ENCODE assay signal across 18 cellular contexts in the genomic region with DNA sequence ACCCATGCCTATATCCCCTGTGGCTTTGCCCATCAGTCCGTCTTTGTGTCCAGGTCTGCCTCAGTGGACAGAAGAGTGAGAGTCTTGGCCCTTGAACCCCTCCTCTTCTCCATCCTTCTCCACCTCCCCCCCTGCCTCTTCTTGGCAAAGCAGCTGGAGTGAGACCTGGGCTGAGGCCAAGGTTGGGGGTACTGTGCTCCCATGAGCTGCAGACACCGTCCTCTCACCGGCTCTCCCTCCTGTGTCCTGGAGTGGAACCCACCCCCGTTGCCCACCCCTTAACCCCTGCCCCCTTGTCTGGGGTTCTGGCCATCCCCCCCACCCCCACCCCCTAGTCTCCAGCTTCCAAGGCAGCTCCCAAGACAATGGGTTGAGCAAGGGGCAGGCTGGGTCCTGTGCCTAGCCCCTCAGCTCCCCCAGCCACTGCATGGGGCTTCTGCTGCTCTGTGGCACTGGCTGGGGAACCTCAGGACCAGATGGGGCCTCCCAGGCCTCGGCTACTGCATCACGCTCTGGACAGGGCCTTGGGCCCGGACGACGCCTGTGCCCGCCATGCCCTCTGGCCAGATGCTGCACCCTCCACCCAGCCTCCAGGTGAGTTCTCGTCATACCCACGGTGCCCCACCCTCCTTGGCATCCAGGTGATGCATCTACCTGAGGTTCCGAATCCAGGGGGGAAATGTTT. TPM values are rescaled to one million over a fixed set of nuclear protein-coding genes. Genes with fewer than 3 reads are reported as not detected.
"Had no signal": no experiment of that assay in that cellular context is flagged by ENCODE, and none has a peak within 500 bp of the region (broad histone marks: within the 10 kb centered on the region; RNA-seq: fewer than 3 reads in every experiment).

No MANE protein-coding gene starts in this region.

- H3K36me3 ChIP-seq: breast epithelium, gastrocnemius medialis, neural progenitor cell, pancreas, thyroid gland had no signal

- H3K9me3 ChIP-seq: breast epithelium, gastrocnemius medialis, pancreas, thyroid gland had no signal

- H3K4me1 Mint-ChIP-seq: activated B cell treated with CpG ODN at 0.5 μM for 24 hours; activated naive CD4-positive, alpha-beta T cell treated with anti-CD3 and anti-CD28 coated beads, Interleukin-2, amount 10 ng/mL, durations not matched to agents 7 days and 5 days; stimulated activated naive B cell treated with anti-CD40 and anti-IgM and Interleukin-4, amounts not matched to agents 10 μg/mL and 1 μg/mL and 100 μg/mL, for 72 hours had no signal

- H3K27ac Mint-ChIP-seq: activated B cell treated with CpG ODN at 0.5 μM for 24 hours; activated CD4-positive, alpha-beta memory T cell treated with anti-CD3 and anti-CD28 coated beads for 36 hours; activated naive CD4-positive, alpha-beta T cell treated with anti-CD3 and anti-CD28 coated beads, Interleukin-2, amount 10 ng/mL, durations not matched to agents 7 days and 5 days; activated T-cell treated with anti-CD3 and anti-CD28 coated beads, Interleukin-2, amount 50 U/mL, for 24 hours; activated T-helper 2 cell treated with anti-CD3 and anti-CD28 coated beads, Interferon-gamma antibody, Interleukin-2, Interleukin-4, amounts not matched to agents 10 μg/mL and 5 μg/mL and 100 μg/mL, durations not matched to agents 14 hours and 24 hours and 36 hours; neural progenitor cell; stimulated activated naive B cell treated with anti-CD40 and anti-IgM and Interleukin-4, amounts not matched to agents 10 μg/mL and 1 μg/mL and 100 μg/mL, for 72 hours; T-cell had no signal

- ATAC-seq: gastrocnemius medialis; pancreas; SK-N-SH treated with all-trans-retinoic acid at 6 μM for 48 hours; stimulated activated naive B cell treated with anti-CD40 and anti-IgM and Interleukin-4, amounts not matched to agents 10 μg/mL and 1 μg/mL and 100 μg/mL, for 72 hours; T-cell had no signal

- H3K27ac ChIP-seq: breast epithelium, gastrocnemius medialis, neural progenitor cell, pancreas, thyroid gland had no signal

- H3K27me3 Mint-ChIP-seq: activated B cell treated with CpG ODN at 0.5 μM for 24 hours; activated CD4-positive, alpha-beta memory T cell treated with anti-CD3 and anti-CD28 coated beads for 36 hours; activated T-cell treated with anti-CD3 and anti-CD28 coated beads, Interleukin-2, amount 50 U/mL, for 24 hours; stimulated activated naive B cell treated with anti-CD40 and anti-IgM and Interleukin-4, amounts not matched to agents 10 μg/mL and 1 μg/mL and 100 μg/mL, for 72 hours had no signal

- H3K4me3 ChIP-seq: breast epithelium, gastrocnemius medialis, neural progenitor cell, pancreas, thyroid gland had no signal

- H3K9me3 Mint-ChIP-seq: activated CD4-positive, alpha-beta memory T cell treated with anti-CD3 and anti-CD28 coated beads for 36 hours; activated T-cell treated with anti-CD3 and anti-CD28 coated beads, Interleukin-2, amount 50 U/mL, for 24 hours; activated T-helper 2 cell treated with anti-CD3 and anti-CD28 coated beads, Interferon-gamma antibody, Interleukin-2, Interleukin-4, amounts not matched to agents 10 μg/mL and 5 μg/mL and 100 μg/mL, durations not matched to agents 14 hours and 24 hours and 36 hours; T-cell had no signal

- DNase-seq: activated B cell treated with CpG ODN at 0.5 μM for 24 hours; activated CD4-positive, alpha-beta memory T cell treated with anti-CD3 and anti-CD28 coated beads for 36 hours; activated CD4-positive, alpha-beta T cell treated with anti-CD3 and anti-CD28 coated beads for 4 hours; activated naive CD4-positive, alpha-beta T cell treated with anti-CD3 and anti-CD28 coated beads, Interleukin-2, amount 10 ng/mL, durations not matched to agents 7 days and 5 days; activated T-cell treated with anti-CD3 and anti-CD28 coated beads, Interleukin-2, amount 50 U/mL, for 24 hours; cerebellar nuclear complex; effector CD4-positive, alpha-beta T cell; gastrocnemius medialis; mammary epithelial cell; stimulated activated naive B cell treated with anti-CD40 and anti-IgM and Interleukin-4, amounts not matched to agents 10 μg/mL and 1 μg/mL and 100 μg/mL, for 72 hours; T-cell; thyroid gland had no signal

- H3K27me3 ChIP-seq: breast epithelium, gastrocnemius medialis, neural progenitor cell, pancreas, thyroid gland had no signal

- H3K4me1 ChIP-seq: breast epithelium, gastrocnemius medialis, neural progenitor cell, pancreas, thyroid gland had no signal

- H3K36me3 Mint-ChIP-seq: activated CD4-positive, alpha-beta memory T cell treated with anti-CD3 and anti-CD28 coated beads for 36 hours; activated naive CD4-positive, alpha-beta T cell treated with anti-CD3 and anti-CD28 coated beads, Interleukin-2, amount 10 ng/mL, durations not matched to agents 7 days and 5 days; neural progenitor cell; stimulated activated naive B cell treated with anti-CD40 and anti-IgM and Interleukin-4, amounts not matched to agents 10 μg/mL and 1 μg/mL and 100 μg/mL, for 72 hours; T-cell had no signal

- H3K4me3 Mint-ChIP-seq: activated B cell treated with CpG ODN at 0.5 μM for 24 hours; activated CD4-positive, alpha-beta memory T cell treated with anti-CD3 and anti-CD28 coated beads for 36 hours; activated naive CD4-positive, alpha-beta T cell treated with anti-CD3 and anti-CD28 coated beads, Interleukin-2, amount 10 ng/mL, durations not matched to agents 7 days and 5 days; activated T-cell treated with anti-CD3 and anti-CD28 coated beads, Interleukin-2, amount 50 U/mL, for 24 hours; neural progenitor cell; stimulated activated naive B cell treated with anti-CD40 and anti-IgM and Interleukin-4, amounts not matched to agents 10 μg/mL and 1 μg/mL and 100 μg/mL, for 72 hours; T-cell had no signal

RNA-seq across cellular contexts. Expression of a gene that starts 35.7 kb away (rescaled TPM):
- total RNA-seq: activated B cell treated with CpG ODN at 0.5 μM for 24 hours; activated CD4-positive, alpha-beta memory T cell treated with anti-CD3 and anti-CD28 coated beads for 36 hours; activated T-helper 2 cell treated with anti-CD3 and anti-CD28 coated beads, Interferon-gamma antibody, Interleukin-2, Interleukin-4, amounts not matched to agents 10 μg/mL and 5 μg/mL and 100 μg/mL, durations not matched to agents 14 hours and 24 hours and 36 hours; breast epithelium; gastrocnemius medialis; mammary epithelial cell; T-cell; thyroid gland had no signal
- polyA plus RNA-seq: mammary epithelial cell had no signal

RNA-seq across cellular contexts. Expression of a gene that starts 41.9 kb away (rescaled TPM):
- total RNA-seq: activated B cell treated with CpG ODN at 0.5 μM for 24 hours; activated CD4-positive, alpha-beta memory T cell treated with anti-CD3 and anti-CD28 coated beads for 36 hours; activated T-helper 2 cell treated with anti-CD3 and anti-CD28 coated beads, Interferon-gamma antibody, Interleukin-2, Interleukin-4, amounts not matched to agents 10 μg/mL and 5 μg/mL and 100 μg/mL, durations not matched to agents 14 hours and 24 hours and 36 hours; astrocyte had no signal
